Comparison of ENCODE assay signal across 26 cellular contexts in genomic region chr6:156273065-156273711, GRCh38.
"Had no signal": no experiment of that assay in that cellular context is flagged by ENCODE, and none has a peak within 500 bp of the region (broad histone marks: within the 10 kb centered on the region; RNA-seq: fewer than 3 reads in every experiment).

No MANE protein-coding gene starts in this region.

- H3K36me3 Mint-ChIP-seq: mesothelial cell of epicardium, natural killer cell had no signal

- H3K27ac Mint-ChIP-seq: mesothelial cell of epicardium; natural killer cell; nephron progenitor cell; stimulated activated naive B cell treated with anti-CD40 and anti-IgM and Interleukin-4, amounts not matched to agents 10 μg/mL and 1 μg/mL and 100 μg/mL, for 72 hours had no signal

- H3K4me1 ChIP-seq: left ventricle myocardium inferior, pancreas, prostate gland, stomach, testis, tibial artery, upper lobe of right lung had no signal

- H3K36me3 ChIP-seq: left ventricle myocardium inferior, pancreas, prostate gland, stomach, tibial artery, upper lobe of right lung had no signal

- H3K27ac ChIP-seq: left ventricle myocardium inferior, pancreas, prostate gland, skin epidermis, stomach, testis, tibial artery, upper lobe of right lung had no signal

- ATAC-seq: natural killer cell; pancreas; right cardiac atrium; sciatic nerve; stimulated activated naive B cell treated with anti-CD40 and anti-IgM and Interleukin-4, amounts not matched to agents 10 μg/mL and 1 μg/mL and 100 μg/mL, for 72 hours; stimulated activated naive CD8-positive, alpha-beta T cell treated with anti-CD3 and anti-CD28 coated beads, Interleukin-15, Interleukin-2, amounts not matched to agents 100 U/mL and 50 U/mL, for 24 hours; upper lobe of right lung had no signal

- H3K9me3 ChIP-seq: pancreas, prostate gland, testis, tibial artery, upper lobe of right lung had no signal

- H3K4me3 ChIP-seq: left ventricle myocardium inferior, lung, pancreas, prostate gland, skin epidermis, stomach, testis, tibial artery, upper lobe of right lung had no signal

- DNase-seq: hippocampal formation; left ventricle myocardium inferior; mesendoderm; naive B cell; natural killer cell; nephron progenitor cell; pancreas; posterior cingulate gyrus; retina; right cardiac atrium; stimulated activated CD4-positive, alpha-beta T cell treated with anti-CD3 and anti-CD28 coated beads, Interleukin-12 subunit alpha, Interleukin-12 subunit beta, amount 100 ng/mL, for 4 hours; stimulated activated CD4-positive, alpha-beta T cell treated with anti-CD3 and anti-CD28 coated beads, Interleukin-15, amount 100 ng/mL, for 24 hours; stimulated activated CD4-positive, alpha-beta T cell treated with anti-CD3 and anti-CD28 coated beads, Interleukin-2, amount 100 ng/mL, for 24 hours; stimulated activated CD4-positive, alpha-beta T cell treated with anti-CD3 and anti-CD28 coated beads, Interleukin-4, amount 100 ng/mL, for 1 hour; stimulated activated naive B cell treated with anti-CD40 and anti-IgM and Interleukin-4, amounts not matched to agents 10 μg/mL and 1 μg/mL and 100 μg/mL, for 72 hours; stimulated activated naive CD8-positive, alpha-beta T cell treated with anti-CD3 and anti-CD28 coated beads, Interleukin-15, Interleukin-2, amounts not matched to agents 100 U/mL and 50 U/mL, for 24 hours; stomach; testis; tibial artery; trophoblast cell; upper lobe of right lung had no signal

- H3K4me3 Mint-ChIP-seq: mesothelial cell of epicardium; natural killer cell; nephron progenitor cell; stimulated activated naive B cell treated with anti-CD40 and anti-IgM and Interleukin-4, amounts not matched to agents 10 μg/mL and 1 μg/mL and 100 μg/mL, for 72 hours had no signal

- H3K4me1 Mint-ChIP-seq: mesothelial cell of epicardium, nephron progenitor cell had no signal

- H3K27me3 ChIP-seq: pancreas, stomach, testis, tibial artery, upper lobe of right lung had no signal
